ENCODE assay signal across 8 cellular contexts in genomic region chr9:34381323-34381722, GRCh38. TPM values are rescaled to one million over a fixed set of nuclear protein-coding genes. Genes with fewer than 3 reads are reported as not detected.
A peak's percentile ranks its signal among the peaks of the same experiment; 100 is the strongest.
DNase-seq lines count a peak whose midpoint lies in the region; ATAC-seq and TF ChIP-seq lines count a peak whose summit lies in the region.

No MANE protein-coding gene starts in this region.

- TF ChIP-seq CTCF in fibroblast of lung (conservative IDR thresholded peaks at IDR 0.05 in 1 of 2, IDR thresholded peaks at IDR 0.05 in 1 of 2; ENCODE audit: low read depth in 1 of 2, low read length in 2 of 2) (no peak), neutrophil (IDR thresholded peaks at IDR 0.05) (no peak)

- peaks cover 6% of the 10 kb centered on the region for H3K27me3 ChIP-seq in fibroblast of lung (ENCODE audit: control insufficient read depth, insufficient read depth, low read length)
- H3K27me3 ChIP-seq in neutrophil, result peaks cover 73% of the 10 kb centered on the region

- peak; percentile 20 for DNase-seq in COR-L47 (lab: John Stamatoyannopoulos, UW)
- peak; percentile 8 for DNase-seq in NCI-H345 treated with DMSO at 0.1 percent for 48 hours (lab: John Stamatoyannopoulos, UW; ENCODE audit: unreplicated experiment)
- no peak for DNase-seq in fibroblast of lung (ENCODE audit: low read depth in 2 of 2)
- no peak for DNase-seq in glomerular visceral epithelial cell (ENCODE audit: extremely low spot score)
- no peak for DNase-seq in medulla oblongata (ENCODE audit: extremely low spot score)

- no peak for ATAC-seq in HG03045 (IDR thresholded peaks at IDR 0.05; ENCODE audit: unreplicated experiment)
- no peak for ATAC-seq in HG03354 (IDR thresholded peaks at IDR 0.05; ENCODE audit: poor library complexity, severe bottlenecking, unreplicated experiment)

- H3K9ac ChIP-seq in fibroblast of lung (ENCODE audit: insufficient read depth, low read length), result no peak overlapping the region

- no peaks in the 10 kb centered on the region for H4K20me1 ChIP-seq in fibroblast of lung (ENCODE audit: control insufficient read depth, extremely low read depth, insufficient read depth, low read length)

- H2AFZ ChIP-seq in fibroblast of lung (ENCODE audit: low read length), result peak overlapping the region; percentile 91

- no peaks in the 10 kb centered on the region for H3K9me3 ChIP-seq in fibroblast of lung (ENCODE audit: control insufficient read depth, insufficient read depth, low read depth, low read length)
- H3K9me3 ChIP-seq in neutrophil, result no peaks in the 10 kb centered on the region

- H3K79me2 ChIP-seq in fibroblast of lung (ENCODE audit: control insufficient read depth, insufficient read depth, low read length), result no peaks in the 10 kb centered on the region

- peaks cover 3% of the 10 kb centered on the region for H3K4me1 ChIP-seq in fibroblast of lung (ENCODE audit: control insufficient read depth, extremely low read depth, insufficient read depth, low read length)
- H3K4me1 ChIP-seq in neutrophil (ENCODE audit: control insufficient read depth in 1 of 2, insufficient read depth in 1 of 2, low read depth in 1 of 2, low read length in 1 of 2), result peaks cover 28 to 37% of the 10 kb centered on the region in 2 experiments

- no peak overlapping the region for H3K27ac ChIP-seq in fibroblast of lung (ENCODE audit: insufficient read depth, low read length)
- H3K27ac ChIP-seq in neutrophil, result no peak overlapping the region

- peak overlapping the region; percentile 91 for H3K4me2 ChIP-seq in fibroblast of lung (ENCODE audit: extremely low read depth, insufficient read depth, low read length)

- H3K36me3 ChIP-seq in fibroblast of lung (ENCODE audit: control insufficient read depth, insufficient read depth, low read length) (no peaks in the 10 kb centered on the region), neutrophil (no peaks in the 10 kb centered on the region)

- H3K4me3 ChIP-seq in fibroblast of lung (replicated peaks in 1 of 4; ENCODE audit: control extremely low read depth in 1 of 4, insufficient read depth in 1 of 4, low read depth in 3 of 4, low read length in 4 of 4), result peak overlapping the region in 1 of 4 experiments; percentile 53
- H3K4me3 ChIP-seq in neutrophil (ENCODE audit: low read depth in 1 of 2, low read length in 1 of 2), result peak overlapping the region; percentile 57 to 80

RNA-seq across cellular contexts. Expression of gene MYORG, which starts 4.6 kb away (rescaled TPM):
- 0.26 and 0.83 TPM in 2 replicates for total RNA-seq in fibroblast of lung
- 0.34 and 0.38 TPM in 2 replicates for polyA plus RNA-seq in fibroblast of lung
- 0.96 and 1.1 TPM in 2 replicates for polyA plus RNA-seq in fibroblast of lung (2012)
- polyA minus RNA-seq in fibroblast of lung (ENCODE audit: low replicate concordance), result 1.0 and 1.6 TPM in 2 replicates

RNA-seq across cellular contexts. Expression of gene NUDT2, which starts 52.0 kb away (rescaled TPM):
- 21.8 and 47.1 TPM in 2 replicates for total RNA-seq in fibroblast of lung
- 38.6 and 50.8 TPM in 2 replicates for polyA plus RNA-seq in fibroblast of lung
- 30.6 and 41.9 TPM in 2 replicates for polyA plus RNA-seq in fibroblast of lung (2012)
- 12.3 and 27.4 TPM in 2 replicates for polyA minus RNA-seq in fibroblast of lung (ENCODE audit: low replicate concordance)

RNA-seq across cellular contexts. Expression of gene KIF24, which starts 52.3 kb away (rescaled TPM):
- 0.51 and 1.2 TPM in 2 replicates for total RNA-seq in fibroblast of lung
- polyA plus RNA-seq in fibroblast of lung, result 0.94 and 2.4 TPM in 2 replicates
- polyA plus RNA-seq in fibroblast of lung (2012), result 0.71 and 1.7 TPM in 2 replicates
- polyA minus RNA-seq in fibroblast of lung (ENCODE audit: low replicate concordance), result 1.5 and 6.3 TPM in 2 replicates

Comparison
In these comparisons a context has a peak if more than half of its experiments do, and no peak if none do; other contexts are left out.
1. DNase-seq: peak in COR-L47 (single experiment) and NCI-H345 treated with DMSO at 0.1 percent for 48 hours (single experiment); none in fibroblast of lung (0 of 2), glomerular visceral epithelial cell (single experiment) and medulla oblongata (single experiment).